ENCODE assay signal across 8 cellular contexts in genomic region chr3:134364061-134364935, GRCh38. TPM values are rescaled to one million over a fixed set of nuclear protein-coding genes. Genes with fewer than 3 reads are reported as not detected.
DNase-seq lines count a peak whose midpoint lies in the region; TF ChIP-seq lines count a peak whose summit lies in the region.

No MANE protein-coding gene starts in this region.

- no peaks in the 10 kb centered on the region for H3K9me3 ChIP-seq in ascending aorta

- peak overlapping the region; percentile 24 to 44 for H3K4me3 ChIP-seq in ascending aorta

- TF ChIP-seq CTCF in ascending aorta (IDR thresholded peaks at IDR 0.05) (no peak), osteocyte (IDR thresholded peaks at IDR 0.05) (no peak)

- peaks cover 28 to 97% of the 10 kb centered on the region in 2 donors for H3K4me1 ChIP-seq in ascending aorta

- H3K9me3 Mint-ChIP-seq in osteocyte (ENCODE audit: unreplicated experiment), result no peaks in the 10 kb centered on the region

- H3K4me1 Mint-ChIP-seq in osteocyte (ENCODE audit: unreplicated experiment), result peaks cover 86% of the 10 kb centered on the region

- no peaks in the 10 kb centered on the region for H3K27me3 ChIP-seq in ascending aorta

- H3K36me3 Mint-ChIP-seq in osteocyte (ENCODE audit: unreplicated experiment), result peaks cover 55% of the 10 kb centered on the region

- H3K27ac ChIP-seq in ascending aorta, result peak overlapping the region; percentile 92 to 93

- DNase-seq in NCI-H1436 (lab: John Stamatoyannopoulos, UW) (peak; percentile 7), NCI-H1436 treated with DMSO at 0.1 percent for 48 hours (lab: John Stamatoyannopoulos, UW) (no peak), NCI-H2227 treated with DMSO at 0.1 percent for 48 hours (lab: John Stamatoyannopoulos, UW) (peak; percentile 34), ascending aorta (ENCODE audit: low spot score in 2 of 2) (peak; percentile 75 to 98), cardiac septum (ENCODE audit: low spot score) (peak; percentile 95), osteocyte (ENCODE audit: extremely low spot score, unreplicated experiment) (peak; percentile 97), SKM-1 (lab: John Stamatoyannopoulos, UW; ENCODE audit: unreplicated experiment) (no peak), SHP77 treated with DMSO at 0.1 percent for 48 hours (lab: John Stamatoyannopoulos, UW) (no peak)

- peak overlapping the region; percentile 94 for H3K27ac Mint-ChIP-seq in osteocyte (ENCODE audit: unreplicated experiment)

- no peaks in the 10 kb centered on the region for H3K27me3 Mint-ChIP-seq in osteocyte (ENCODE audit: unreplicated experiment)

- intact Hi-C loops in ascending aorta (cut with DNase I) (loop anchor here (2.0 to 10.0 kb wide), 3 partner anchors 15 to 789 kb away; partner anchors contain the start of gene CDV3), cardiac septum (cut with DNase I) (loop anchor here (1.0 to 2.0 kb wide), 2 partner anchors 9 to 51 kb away; no protein-coding TSS in a partner anchor)

- peaks cover 68 to 96% of the 10 kb centered on the region in 2 donors for H3K36me3 ChIP-seq in ascending aorta

- H3K4me3 Mint-ChIP-seq in osteocyte (ENCODE audit: unreplicated experiment), result peak overlapping the region; percentile 37

RNA-seq across cellular contexts. Expression of gene AMOTL2, which starts 9.9 kb away (rescaled TPM):
- total RNA-seq in ascending aorta (156 TPM), cardiac septum (64.6 TPM), osteocyte (195 and 199 TPM in 2 replicates)

Comparison
In these comparisons a context has a peak if more than half of its experiments do, and no peak if none do; other contexts are left out.
1. DNase-seq: peak in NCI-H1436 (single experiment), NCI-H2227 treated with DMSO at 0.1 percent for 48 hours (single experiment), ascending aorta (2 of 2), cardiac septum (single experiment) and osteocyte (single experiment); none in NCI-H1436 treated with DMSO at 0.1 percent for 48 hours (single experiment), SKM-1 (single experiment) and SHP77 treated with DMSO at 0.1 percent for 48 hours (single experiment).